ENCODE assay signal across 16 cellular contexts in genomic region chr2:151972176-151973012, GRCh38.
"Had no signal": no experiment of that assay in that cellular context is flagged by ENCODE, and none has a peak within 500 bp of the region (broad histone marks: within the 10 kb centered on the region; RNA-seq: fewer than 3 reads in every experiment).

No MANE protein-coding gene starts in this region.

- DNase-seq: activated CD4-positive, alpha-beta T cell treated with anti-CD3 and anti-CD28 coated beads for 1 hour; activated CD8-positive, alpha-beta memory T cell treated with anti-CD3 and anti-CD28 coated beads, Interleukin-2, amount 50 U/mL, for 4 hours; activated CD8-positive, alpha-beta T cell treated with anti-CD3 and anti-CD28 coated beads for 36 hours; activated naive CD8-positive, alpha-beta T cell treated with anti-CD3 and anti-CD28 coated beads, Interleukin-2, amount 10 ng/mL, durations not matched to agents 7 days and 5 days; colonic mucosa; effector CD4-positive, alpha-beta T cell; heart right ventricle; kidney; spleen; stimulated activated CD4-positive, alpha-beta T cell treated with anti-CD3 and anti-CD28 coated beads, Interleukin-1b, Interleukin-23, amount 100 ng/mL, for 48 hours; T-helper 9 cell; upper lobe of right lung had no signal

- H3K27ac ChIP-seq: ascending aorta, colonic mucosa, heart right ventricle, prostate gland, spleen, upper lobe of right lung had no signal

- ATAC-seq: activated CD8-positive, alpha-beta T cell treated with anti-CD3 and anti-CD28 coated beads for 36 hours; heart right ventricle; stimulated activated memory B cell treated with anti-CD40 and anti-IgM and Interleukin-4, amounts not matched to agents 10 μg/mL and 1 μg/mL and 100 μg/mL, for 72 hours; upper lobe of right lung had no signal

- H3K4me3 ChIP-seq: colonic mucosa, heart right ventricle, prostate gland, spleen, upper lobe of right lung had no signal

- H3K4me1 ChIP-seq: ascending aorta, colonic mucosa, prostate gland, spleen, upper lobe of right lung had no signal

- H3K36me3 ChIP-seq: ascending aorta, colonic mucosa, heart right ventricle, spleen, upper lobe of right lung had no signal

- FAIRE-seq: frontal cortex, kidney had no signal

- H3K9me3 ChIP-seq: ascending aorta, colonic mucosa, heart right ventricle, prostate gland, spleen, upper lobe of right lung had no signal

- H3K27me3 ChIP-seq: ascending aorta, colonic mucosa, heart right ventricle, spleen, upper lobe of right lung had no signal
